ENCODE assay signal across 9 cellular contexts in the genomic region with DNA sequence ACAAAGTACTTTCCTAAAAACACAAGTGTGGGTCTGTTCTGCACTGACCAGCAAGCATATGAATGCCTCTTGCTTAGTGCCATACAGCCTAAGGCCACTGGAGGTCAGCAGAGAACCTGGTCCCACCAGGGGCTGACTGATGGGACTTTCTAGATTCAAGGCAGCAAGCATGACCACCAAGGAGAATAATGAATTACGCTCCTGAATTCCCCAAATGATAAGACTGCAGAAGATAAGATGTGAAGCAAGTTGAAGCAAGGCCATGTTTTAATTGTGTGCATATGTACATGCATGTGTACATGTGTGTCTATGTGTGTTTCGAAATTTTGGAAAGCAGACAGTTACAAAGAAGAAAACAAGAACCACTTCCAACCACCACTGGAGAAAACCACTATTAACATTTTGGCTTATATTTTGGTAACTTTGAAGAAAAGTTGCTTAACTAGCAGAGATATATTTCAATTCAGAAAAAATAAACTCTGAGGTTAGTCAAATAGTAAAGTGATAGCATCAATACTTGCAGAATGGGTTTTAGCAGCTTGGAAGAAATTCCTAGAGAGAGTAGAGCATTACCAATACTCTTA.
DNase-seq lines count a peak whose midpoint lies in the region; ATAC-seq and TF ChIP-seq lines count a peak whose summit lies in the region.
"Had no signal": no experiment of that assay in that cellular context is flagged by ENCODE, and none has a peak within 500 bp of the region (broad histone marks: within the 10 kb centered on the region; RNA-seq: fewer than 3 reads in every experiment).

No MANE protein-coding gene starts in this region.

- H4K20me1 ChIP-seq in smooth muscle cell (ENCODE audit: low read depth), result peaks cover 20% of the 10 kb centered on the region

- no peak overlapping the region for H2AFZ ChIP-seq in smooth muscle cell (ENCODE audit: low read depth)

- H3K4me2 ChIP-seq in smooth muscle cell, result no peak overlapping the region

- H3K79me2 ChIP-seq in smooth muscle cell (ENCODE audit: low read depth), result peaks cover 14% of the 10 kb centered on the region

- H3K27me3 ChIP-seq in smooth muscle cell (ENCODE audit: low read depth), result no peaks in the 10 kb centered on the region
- H3K27me3 ChIP-seq: BLaER1 treated with 17β-estradiol and CSF1 and Interleukin-3, amounts not matched to agents 10 nM and 100 nM had no signal

- no peaks in the 10 kb centered on the region for H3K9me3 ChIP-seq in smooth muscle cell (replicated peaks; ENCODE audit: low read depth)

- H3K36me3 ChIP-seq in smooth muscle cell (ENCODE audit: low read depth), result peaks cover 8% of the 10 kb centered on the region

- no peaks in the 10 kb centered on the region for H3F3A ChIP-seq in smooth muscle cell (ENCODE audit: low read depth)

- H3K4me3 ChIP-seq in astrocyte of the cerebellum (ENCODE audit: low read depth, low read length) (no peak overlapping the region), smooth muscle cell (no peak overlapping the region)
- H3K4me3 ChIP-seq: BLaER1 treated with 17β-estradiol and CSF1 and Interleukin-3, amounts not matched to agents 10 nM and 100 nM had no signal

- in situ Hi-C loops in astrocyte of the cerebellum (cut with HindIII; ENCODE audit: low sequenced_read_pairs), result no loop called here

- no peak overlapping the region for H3K27ac ChIP-seq in smooth muscle cell (ENCODE audit: low read depth)
- H3K27ac ChIP-seq: BLaER1 treated with 17β-estradiol and CSF1 and Interleukin-3, amounts not matched to agents 10 nM and 100 nM had no signal

- DNase-seq in NCI-H2081 (lab: John Stamatoyannopoulos, UW) (peak; percentile 69 to 71), NCI-H2081 treated with DMSO at 0.1 percent for 48 hours (lab: John Stamatoyannopoulos, UW) (no peak), NCI-H1092 (lab: John Stamatoyannopoulos, UW) (peak; percentile 58), T-helper 22 cell (ENCODE audit: low read depth) (peak; percentile 18), astrocyte of the cerebellum (ENCODE audit: low read depth) (peak; percentile 71), hypothalamus (lab: John Stamatoyannopoulos, UW) (peak in 43 of 51 donors; percentile 1 to 80 (median 35)), smooth muscle cell (lab: John Stamatoyannopoulos, UW; ENCODE audit: unreplicated experiment) (peak; percentile 8)

- ATAC-seq in HG02623 (IDR thresholded peaks at IDR 0.05; ENCODE audit: unreplicated experiment), result peak; percentile 83

- TF ChIP-seq CTCF in astrocyte of the cerebellum (IDR thresholded peaks at IDR 0.05; ENCODE audit: low read depth, low read length, missing control alignments) (peak; percentile 99), smooth muscle cell (IDR thresholded peaks at IDR 0.05; ENCODE audit: borderline replicate concordance, insufficient read depth, poor library complexity, severe bottlenecking) (peak; percentile 85)

- 74% methylated on average over 2 of the region's 2 CpGs for WGBS in smooth muscle cell (ENCODE audit: low lambda C conversion rate)

- H3K9ac ChIP-seq in smooth muscle cell (ENCODE audit: low read depth), result no peak overlapping the region
- H3K9ac ChIP-seq: BLaER1 treated with 17β-estradiol and CSF1 and Interleukin-3, amounts not matched to agents 10 nM and 100 nM had no signal

- no peaks in the 10 kb centered on the region for H3K4me1 ChIP-seq in smooth muscle cell (ENCODE audit: low read depth)
